Comparison of ENCODE assay signal across 8 cellular contexts in genomic region chr5:168947212-168947868, GRCh38.
DNase-seq lines count a peak whose midpoint lies in the region; ATAC-seq and TF ChIP-seq lines count a peak whose summit lies in the region.

No MANE protein-coding gene starts in this region.

- H3K27me3 ChIP-seq in right cardiac atrium (ENCODE audit: control insufficient read depth, insufficient read depth), result no peaks in the 10 kb centered on the region

- intact Hi-C loops in right cardiac atrium (cut with DNase I), result loop anchor here in 2 of 4 donors (5.0 to 10.0 kb wide), 2 partner anchors 243 to 270 kb away; no protein-coding TSS in a partner anchor

- 47% methylated on average over 5 of the region's 5 CpGs for WGBS in right cardiac atrium

- no peak overlapping the region for H3K27ac ChIP-seq in right cardiac atrium (ENCODE audit: low read length)

- ATAC-seq in right cardiac atrium, result peak; percentile 43 to 64

- H3K9me3 ChIP-seq in right cardiac atrium (ENCODE audit: control insufficient read depth, low read length), result no peaks in the 10 kb centered on the region

- DNase-seq in NCI-H510A treated with DMSO at 0.1 percent for 48 hours (lab: John Stamatoyannopoulos, UW) (peak; percentile 14), NCI-H510A (lab: John Stamatoyannopoulos, UW) (no peak), HEK293T (ENCODE audit: extremely low spot score) (peak; percentile 79), NCI-H345 (lab: John Stamatoyannopoulos, UW) (peak; percentile 64), right cardiac atrium (peak; percentile 36 to 75 (median 73)), NCI-H128 (lab: John Stamatoyannopoulos, UW; ENCODE audit: unreplicated experiment) (no peak)
- peak; percentile 23 for DNase-seq in activated naive CD4-positive, alpha-beta T cell treated with anti-CD3 and anti-CD28 coated beads, Interleukin-2, amount 50 U/mL, for 16 hours
- peak; percentile 36 to 57 for DNase-seq in stimulated activated CD4-positive, alpha-beta T cell treated with anti-CD3 and anti-CD28 coated beads, Interleukin-2, amount 100 ng/mL, for 24 hours

- POLR2A ChIA-PET in HEK293T (lab: Yijun Ruan, JAX), result no interaction called here

- CTCF ChIA-PET in HEK293T (lab: Yijun Ruan, JAX), result interaction anchor here (0.6 to 1.7 kb wide), 9 partner anchors 8 to 601 kb away, joined by 3 to 5 read pairs (median 3); no protein-coding TSS in a partner anchor

- H3K4me3 ChIP-seq in right cardiac atrium (ENCODE audit: low read length), result no peak overlapping the region

- H3K4me1 ChIP-seq in right cardiac atrium (ENCODE audit: control insufficient read depth, insufficient read depth, low read length), result no peaks in the 10 kb centered on the region

TF ChIP-seq in HEK293T, 16 proteins besides CTCF, POLR2A, EP300 and RAD21:
- TF ChIP-seq NFRKB (IDR thresholded peaks at IDR 0.05) (no peak), ZNF384 (IDR thresholded peaks at IDR 0.05) (no peak; the same call in 1 of the 2 replicates), FOXA1 (IDR thresholded peaks at IDR 0.05) (no peak)

Comparison
In these comparisons a context has a peak if more than half of its experiments do, and no peak if none do; other contexts are left out.
1. DNase-seq: peak in NCI-H510A treated with DMSO at 0.1 percent for 48 hours (single experiment), HEK293T (single experiment), NCI-H345 (single experiment), activated naive CD4-positive, alpha-beta T cell treated with anti-CD3 and anti-CD28 coated beads, Interleukin-2, amount 50 U/mL, for 16 hours (single experiment), right cardiac atrium (3 of 3) and stimulated activated CD4-positive, alpha-beta T cell treated with anti-CD3 and anti-CD28 coated beads, Interleukin-2, amount 100 ng/mL, for 24 hours (2 of 2); none in NCI-H510A (single experiment) and NCI-H128 (single experiment).